In the genomic region with DNA sequence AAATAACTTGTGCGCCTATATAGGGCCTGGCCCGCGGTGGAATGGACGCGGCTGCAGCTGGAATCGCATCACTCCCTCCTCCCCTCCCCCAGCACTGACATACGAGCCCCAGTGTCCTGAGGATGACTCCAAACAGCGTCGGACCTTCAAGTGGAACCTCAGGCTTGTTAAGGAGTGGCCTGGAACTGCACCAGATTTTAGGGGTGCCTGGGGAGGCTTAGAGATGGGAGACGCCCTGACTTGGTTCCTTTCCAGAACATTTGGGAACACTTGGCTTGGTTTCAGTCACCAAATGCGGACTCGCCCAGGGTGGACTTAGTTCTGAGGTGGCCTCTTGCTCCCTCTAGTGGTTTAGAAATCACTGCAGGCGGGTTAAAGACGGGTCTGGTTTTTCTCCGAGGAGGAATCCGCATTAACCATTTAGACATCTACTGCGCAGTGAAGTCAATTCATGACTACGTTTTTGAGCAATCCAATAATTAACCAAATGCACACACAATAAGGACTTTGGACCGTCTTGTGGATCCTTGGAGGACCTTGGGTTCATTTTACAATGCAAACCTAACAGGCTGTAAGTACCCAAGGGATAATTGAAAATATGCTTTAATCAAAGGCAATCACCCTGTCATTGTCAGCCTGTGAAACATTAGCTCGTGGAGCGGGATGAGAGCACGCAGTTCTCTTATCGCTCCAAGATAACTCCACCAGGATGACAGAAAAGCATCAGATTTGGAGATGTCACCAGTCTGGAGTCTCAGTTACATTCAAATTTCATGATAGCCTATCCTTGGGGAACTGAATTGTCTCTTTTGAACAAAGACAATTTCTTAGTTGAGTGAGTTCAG, we compare ENCODE assay signal across 8 cellular contexts. TPM values are rescaled to one million over a fixed set of nuclear protein-coding genes. Genes with fewer than 3 reads are reported as not detected.
A peak's percentile ranks its signal among the peaks of the same experiment; 100 is the strongest.
DNase-seq lines count a peak whose midpoint lies in the region; ATAC-seq and TF ChIP-seq lines count a peak whose summit lies in the region.

No MANE protein-coding gene starts in this region.

- intact Hi-C loops in aorta (cut with DNase I) = loop anchor here (1.0 to 5.0 kb wide), 3 partner anchors 287 to 511 kb away; no protein-coding TSS in a partner anchor

- H3K4me1 ChIP-seq in MM.1S (ENCODE audit: low read length) (no peaks in the 10 kb centered on the region), SJCRH30 (peaks cover 2% of the 10 kb centered on the region; the same call in 1 of the 2 replicates), aorta (ENCODE audit: control insufficient read depth in 1 of 2, insufficient read depth in 2 of 2, low read length in 2 of 2) (no peaks in the 10 kb centered on the region)

- H3K27me3 Mint-ChIP-seq in activated naive CD8-positive, alpha-beta T cell treated with anti-CD3 and anti-CD28 coated beads, Interleukin-2, amount 10 ng/mL, durations not matched to agents 7 days and 5 days = peaks cover 47% of the 10 kb centered on the region
- no peaks in the 10 kb centered on the region for H3K27me3 Mint-ChIP-seq in glutamatergic neuron (ENCODE audit: unreplicated experiment)

- peak overlapping the region; percentile 97 for H3K4me2 ChIP-seq in MM.1S (ENCODE audit: low read depth, low read length)

- peak overlapping the region; percentile 88 for H2AFZ ChIP-seq in MM.1S (ENCODE audit: low read length)

- TF ChIP-seq CTCF in MM.1S (IDR thresholded peaks at IDR 0.05; ENCODE audit: low read length) (peak; percentile 91), glutamatergic neuron (IDR thresholded peaks at IDR 0.05; ENCODE audit: partially characterized antibody, unreplicated experiment) (peak; percentile 86), omental fat pad (IDR thresholded peaks at IDR 0.05) (peak in 2 of 3 donors; percentile 75 to 88)

- H3K9me2 ChIP-seq in MM.1S (replicated peaks; ENCODE audit: insufficient read depth, low read length) = no peaks in the 10 kb centered on the region

- POLR2A ChIA-PET in activated naive CD8-positive, alpha-beta T cell treated with anti-CD3 and anti-CD28 coated beads, Interleukin-2, amount 10 ng/mL, durations not matched to agents 7 days and 5 days (lab: Charles Lee) = no interaction called here

- no peak overlapping the region for H3K27ac ChIP-seq in MM.1S (ENCODE audit: low read length)
- peak overlapping the region; percentile 23; the same call in 1 of the 2 replicates for H3K27ac ChIP-seq in SJCRH30
- peak overlapping the region in 1 of 2 donors; percentile 20 for H3K27ac ChIP-seq in aorta (ENCODE audit: low read depth in 1 of 2, low read length in 2 of 2)

- H3K9ac ChIP-seq in MM.1S (ENCODE audit: low read length) = no peak overlapping the region

- H3K4me3 ChIP-seq in MM.1S (ENCODE audit: low read length) (peak overlapping the region; percentile 70), SJCRH30 (peak overlapping the region; percentile 57), aorta (ENCODE audit: low read length in 2 of 2) (peak overlapping the region; percentile 9 to 36)

- H3K4me3 Mint-ChIP-seq in activated naive CD8-positive, alpha-beta T cell treated with anti-CD3 and anti-CD28 coated beads, Interleukin-2, amount 10 ng/mL, durations not matched to agents 7 days and 5 days = peak overlapping the region; percentile 52
- peak overlapping the region; percentile 82 for H3K4me3 Mint-ChIP-seq in glutamatergic neuron (ENCODE audit: unreplicated experiment)

- H3K27me3 ChIP-seq in MM.1S (replicated peaks; ENCODE audit: insufficient read depth, low read length) (no peaks in the 10 kb centered on the region), SJCRH30 (no peaks in the 10 kb centered on the region; the same call in 1 of the 2 replicates), aorta (ENCODE audit: control insufficient read depth in 1 of 2, insufficient read depth in 2 of 2, low read length in 1 of 2) (no peaks in the 10 kb centered on the region)

- peaks cover 1% of the 10 kb centered on the region for H3K4me1 Mint-ChIP-seq in activated naive CD8-positive, alpha-beta T cell treated with anti-CD3 and anti-CD28 coated beads, Interleukin-2, amount 10 ng/mL, durations not matched to agents 7 days and 5 days
- no peaks in the 10 kb centered on the region for H3K4me1 Mint-ChIP-seq in glutamatergic neuron (ENCODE audit: low read depth, unreplicated experiment)

- DNase-seq in Caki2 (ENCODE audit: low read depth) (peak; percentile 83), MM.1S (peak; percentile 74), SJCRH30 (peak; percentile 86 to 96), glutamatergic neuron (peak; percentile 71), omental fat pad (ENCODE audit: low spot score) (no peak), aorta (peak; percentile 73 to 82)
- DNase-seq in activated naive CD8-positive, alpha-beta T cell treated with anti-CD3 and anti-CD28 coated beads, Interleukin-2, amount 10 ng/mL, durations not matched to agents 7 days and 5 days = peak; percentile 47

- 1 to 2% methylated on average over 23 of the region's 23 CpGs for WGBS in aorta, 2 donors

- H3F3A ChIP-seq in MM.1S (ENCODE audit: insufficient read depth, low read length) = no peaks in the 10 kb centered on the region

- H3K36me3 ChIP-seq in MM.1S (replicated peaks; ENCODE audit: insufficient read depth, low read length) (no peaks in the 10 kb centered on the region), SJCRH30 (no peaks in the 10 kb centered on the region), aorta (ENCODE audit: control insufficient read depth in 1 of 2, insufficient read depth in 2 of 2, low read length in 1 of 2) (no peaks in the 10 kb centered on the region)

- no peaks in the 10 kb centered on the region for H4K20me1 ChIP-seq in MM.1S (ENCODE audit: insufficient read depth, low read length)

- no peaks in the 10 kb centered on the region for H3K79me2 ChIP-seq in MM.1S (ENCODE audit: low read length)

- H3K9me3 Mint-ChIP-seq in activated naive CD8-positive, alpha-beta T cell treated with anti-CD3 and anti-CD28 coated beads, Interleukin-2, amount 10 ng/mL, durations not matched to agents 7 days and 5 days = no peaks in the 10 kb centered on the region
- H3K9me3 Mint-ChIP-seq in glutamatergic neuron (ENCODE audit: unreplicated experiment) = no peaks in the 10 kb centered on the region

- H3K36me3 Mint-ChIP-seq in activated naive CD8-positive, alpha-beta T cell treated with anti-CD3 and anti-CD28 coated beads, Interleukin-2, amount 10 ng/mL, durations not matched to agents 7 days and 5 days = no peaks in the 10 kb centered on the region
- H3K36me3 Mint-ChIP-seq in glutamatergic neuron (ENCODE audit: unreplicated experiment) = no peaks in the 10 kb centered on the region

- in situ Hi-C loops in Caki2 (cut with HindIII; ENCODE audit: low pct_unique_long_range_greater_than_20kb, low sequenced_read_pairs) = loop anchor here (25.0 kb wide), 1 partner anchor 281 kb away; no protein-coding TSS in a partner anchor

- no peaks in the 10 kb centered on the region for H3K9me3 ChIP-seq in MM.1S (replicated peaks; ENCODE audit: insufficient read depth, low read length)
- no peaks in the 10 kb centered on the region for H3K9me3 ChIP-seq in SJCRH30 (replicated peaks)
- H3K9me3 ChIP-seq in aorta (ENCODE audit: control insufficient read depth, low read length) = no peaks in the 10 kb centered on the region

- ATAC-seq in GM21723 (IDR thresholded peaks at IDR 0.05; ENCODE audit: unreplicated experiment) (peak; percentile 81), omental fat pad (ENCODE audit: low FRiP score) (peak; percentile 94), aorta (ENCODE audit: low FRiP score) (peak; percentile 93)
- ATAC-seq in activated naive CD8-positive, alpha-beta T cell treated with anti-CD3 and anti-CD28 coated beads, Interleukin-2, amount 10 ng/mL, durations not matched to agents 7 days and 5 days (ENCODE audit: low read depth) = peak; percentile 72

- no peak overlapping the region for H3K27ac Mint-ChIP-seq in activated naive CD8-positive, alpha-beta T cell treated with anti-CD3 and anti-CD28 coated beads, Interleukin-2, amount 10 ng/mL, durations not matched to agents 7 days and 5 days
- no peak overlapping the region for H3K27ac Mint-ChIP-seq in glutamatergic neuron (ENCODE audit: unreplicated experiment)

RNA-seq across cellular contexts. Expression of a gene that starts 11.2 kb away (rescaled TPM):
- 0.41 and 0.88 TPM in 2 replicates for total RNA-seq in Caki2 (2014; rRNA removed; shearing (Covaris generic); ENCODE audit: low replicate concordance)
- total RNA-seq in SJCRH30 (2014; rRNA removed; shearing (Covaris generic)) = 15.0 and 20.7 TPM in 2 replicates
- total RNA-seq in activated naive CD8-positive, alpha-beta T cell treated with anti-CD3 and anti-CD28 coated beads, Interleukin-2, amount 10 ng/mL, durations not matched to agents 7 days and 5 days = not detected
- total RNA-seq in glutamatergic neuron (ENCODE audit: unreplicated experiment) = 14.1 TPM
- 100 to 1,000 TPM; 135 to 272 (median 163) TPM for total RNA-seq in omental fat pad
- 100 to 1,000 TPM; 167 to 297 TPM for total RNA-seq in aorta
- 100 to 1,000 TPM in 1 of 2 donors, 10 to 100 TPM in 1; 14.5 to 109 TPM for polyA plus RNA-seq in aorta
